In the genomic region with DNA sequence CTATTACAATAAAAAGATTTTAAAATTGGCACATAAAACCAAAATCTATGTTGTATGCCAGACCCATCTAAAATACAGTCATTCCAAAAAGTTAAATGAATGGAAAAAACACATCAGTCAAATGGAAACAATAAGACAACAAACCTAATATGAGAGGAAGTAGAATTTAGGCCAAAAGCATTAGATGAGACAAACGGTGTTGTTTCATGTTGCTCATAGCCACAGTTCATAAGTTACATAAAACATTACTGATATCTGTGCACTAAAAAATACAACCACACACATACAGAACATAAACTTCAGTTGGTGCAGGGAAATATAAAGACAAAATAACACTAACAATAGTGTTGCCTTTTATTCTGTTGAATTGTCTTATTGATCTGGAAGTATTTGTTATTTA, we compare ENCODE assay signal across 30 cellular contexts.
"Had no signal": no experiment of that assay in that cellular context is flagged by ENCODE, and none has a peak within 500 bp of the region (broad histone marks: within the 10 kb centered on the region; RNA-seq: fewer than 3 reads in every experiment).

No MANE protein-coding gene starts in this region.

- H3K4me2 ChIP-seq: neural progenitor cell had no signal

- H3K27ac ChIP-seq: esophagus muscularis mucosa, foreskin keratinocyte, heart left ventricle, lower lobe of right lung, neural progenitor cell, parathyroid adenoma, psoas muscle, sigmoid colon, stomach, thyroid gland, upper lobe of left lung had no signal

- DNase-seq: activated CD4-positive, alpha-beta T cell treated with anti-CD3 and anti-CD28 coated beads, Interleukin-2, amount 50 U/mL, for 1 hour; activated CD8-positive, alpha-beta memory T cell treated with anti-CD3 and anti-CD28 coated beads, Interleukin-2, amount 10 ng/mL, durations not matched to agents 7 days and 5 days; activated CD8-positive, alpha-beta T cell treated with anti-CD3 and anti-CD28 coated beads, Interleukin-2, amount 10 ng/mL, durations not matched to agents 7 days and 5 days; activated effector memory CD4-positive, alpha-beta T cell treated with Interleukin-2 at 50 U/mL for 16 hours; activated naive CD4-positive, alpha-beta T cell treated with Interleukin-2 at 50 U/mL for 16 hours; activated T-cell treated with anti-CD3 and anti-CD28 coated beads for 4 hours; activated T-cell treated with anti-CD3 and anti-CD28 coated beads, Interleukin-2, amount 50 U/mL, for 72 hours; anterior cingulate cortex; foreskin keratinocyte; heart left ventricle; kidney glomerular epithelial cell; lower lobe of right lung; mesenchymal stem cell; natural killer cell; occipital lobe; psoas muscle; sigmoid colon; small intestine; stimulated activated CD4-positive, alpha-beta T cell treated with anti-CD3 and anti-CD28 coated beads, Interleukin-1b, Interleukin-23, amount 100 ng/mL, for 48 hours; stimulated activated CD4-positive, alpha-beta T cell treated with anti-CD3 and anti-CD28 coated beads, Interleukin-4, amount 100 ng/mL, for 4 hours; stimulated activated CD8-positive, alpha-beta memory T cell treated with anti-CD3 and anti-CD28 coated beads, Interleukin-4, amount 100 ng/mL, for 48 hours; stomach; T-helper 9 cell; thyroid gland; upper lobe of left lung had no signal

- H3K36me3 ChIP-seq: esophagus muscularis mucosa, heart left ventricle, lower lobe of right lung, neural progenitor cell, sigmoid colon, stomach, thyroid gland, upper lobe of left lung had no signal

- H2AFZ ChIP-seq: neural progenitor cell, parathyroid adenoma had no signal

- H3K79me2 ChIP-seq: parathyroid adenoma had no signal

- H3K9me3 ChIP-seq: esophagus muscularis mucosa, heart left ventricle, lower lobe of right lung, psoas muscle, sigmoid colon, stomach, thyroid gland, upper lobe of left lung had no signal

- ATAC-seq: activated CD8-positive, alpha-beta memory T cell treated with anti-CD3 and anti-CD28 coated beads, Interleukin-2, amount 10 ng/mL, durations not matched to agents 7 days and 5 days; activated CD8-positive, alpha-beta T cell treated with anti-CD3 and anti-CD28 coated beads, Interleukin-2, amount 10 ng/mL, durations not matched to agents 7 days and 5 days; activated T-cell treated with anti-CD3 and anti-CD28 coated beads, Interleukin-2, amount 50 U/mL, for 72 hours; foreskin keratinocyte; heart left ventricle; left lobe of liver; lower lobe of right lung; natural killer cell; psoas muscle; stimulated activated memory B cell treated with anti-CD40 and anti-IgM and Interleukin-4, amounts not matched to agents 10 μg/mL and 1 μg/mL and 100 μg/mL, for 72 hours had no signal

- H3K9ac ChIP-seq: neural progenitor cell, parathyroid adenoma had no signal

- H3K4me3 ChIP-seq: esophagus muscularis mucosa, heart left ventricle, lower lobe of right lung, neural progenitor cell, psoas muscle, sigmoid colon, stomach, thyroid gland, upper lobe of left lung had no signal

- H3K27me3 ChIP-seq: esophagus muscularis mucosa, foreskin keratinocyte, heart left ventricle, neural progenitor cell, sigmoid colon, stomach, thyroid gland, upper lobe of left lung had no signal

- H3K4me1 ChIP-seq: esophagus muscularis mucosa, foreskin keratinocyte, heart left ventricle, lower lobe of right lung, neural progenitor cell, parathyroid adenoma, psoas muscle, sigmoid colon, stomach, thyroid gland, upper lobe of left lung had no signal
